Comparison of ENCODE assay signal across 8 cellular contexts in the genomic region with DNA sequence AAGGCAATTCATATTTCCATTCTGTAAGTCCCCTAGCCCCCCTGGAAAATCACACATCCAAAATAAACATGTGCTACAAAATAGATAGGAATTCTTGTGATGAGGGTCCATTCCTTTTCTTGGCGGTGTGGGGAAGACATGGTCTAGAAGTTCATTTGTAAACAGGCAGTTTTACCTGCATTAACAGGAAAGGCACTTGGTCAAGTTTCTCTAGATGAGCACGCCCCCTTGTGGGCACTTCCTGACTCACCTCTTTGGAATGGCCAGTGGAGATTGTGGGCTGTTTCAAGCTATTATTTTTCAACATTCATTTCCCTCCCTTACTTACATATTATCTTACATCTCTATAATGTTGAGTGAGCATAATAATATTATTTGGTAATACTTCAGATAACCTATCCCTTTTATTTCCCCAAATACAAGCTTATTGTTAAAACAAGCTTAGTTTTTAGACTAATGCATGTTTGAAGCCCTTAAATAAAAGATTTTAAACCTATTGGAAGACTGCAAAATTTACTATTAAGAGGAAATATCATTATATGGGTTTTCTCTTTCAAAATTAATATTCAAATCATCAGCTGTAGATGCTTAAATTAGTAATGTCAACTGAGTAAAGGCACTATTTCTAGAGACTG.
DNase-seq lines count a peak whose midpoint lies in the region; ATAC-seq, FAIRE-seq and TF ChIP-seq lines count a peak whose summit lies in the region.

No MANE protein-coding gene starts in this region.

- no TSS peak for BruUV-seq in MCF 10A (replicated peaks; lab: Mats Ljungman, UMichigan)

- H3K27ac ChIP-seq in keratinocyte (ENCODE audit: control insufficient read depth, insufficient read depth, low read length): no peak overlapping the region

- no peak overlapping the region for H3K4me3 Mint-ChIP-seq in MCF 10A (ENCODE audit: unreplicated experiment)

- H3K9me3 ChIP-seq in keratinocyte (ENCODE audit: control insufficient read depth, low read depth, low read length): no peaks in the 10 kb centered on the region

- POLR2A ChIA-PET in MCF 10A (lab: Yijun Ruan, JAX): interaction anchor here (0.6 to 1.6 kb wide), 10 partner anchors 10 to 428 kb away, joined by 3 to 6 read pairs (median 3); no protein-coding TSS in a partner anchor

- peak overlapping the region; percentile 4 for H3K27ac Mint-ChIP-seq in MCF 10A (ENCODE audit: low read depth, unreplicated experiment)

- peaks cover 3% of the 10 kb centered on the region for H3K4me1 ChIP-seq in keratinocyte (ENCODE audit: control insufficient read depth, extremely low read depth, insufficient read depth, low read length)

- H3K27me3 ChIP-seq in keratinocyte (ENCODE audit: control insufficient read depth, extremely low read depth, insufficient read depth, low read length): no peaks in the 10 kb centered on the region

- no peaks in the 10 kb centered on the region for H3K27me3 Mint-ChIP-seq in MCF 10A (ENCODE audit: insufficient read depth, unreplicated experiment)

- peak; percentile 89 for FAIRE-seq in keratinocyte (lab: Jason Lieb, UNC)

- dilution Hi-C loops in keratinocyte (cut with MboI; ENCODE audit: extremely low pct_ligation_motif_present, low sequenced_read_pairs): no loop called here

- peaks cover 3% of the 10 kb centered on the region for H3K4me1 Mint-ChIP-seq in MCF 10A (ENCODE audit: insufficient read depth, unreplicated experiment)

- CTCF ChIA-PET in MCF 10A (lab: Yijun Ruan, JAX): interaction anchor here (0.5 to 8.4 kb wide), 132 partner anchors 9 to 1346 kb away, joined by 3 to 255 read pairs (median 5); a partner anchor contains a TSS

- no peaks in the 10 kb centered on the region for H3K36me3 Mint-ChIP-seq in MCF 10A (ENCODE audit: insufficient read depth, unreplicated experiment)

- H3K79me2 ChIP-seq in keratinocyte (ENCODE audit: control insufficient read depth, insufficient read depth, low read length): no peaks in the 10 kb centered on the region

- no peaks in the 10 kb centered on the region for H3K36me3 ChIP-seq in keratinocyte (ENCODE audit: control insufficient read depth in 2 of 2, extremely low read depth in 1 of 2, insufficient read depth in 2 of 2, low read length in 2 of 2)

- H3K4me3 ChIP-seq in GM12864 (ENCODE audit: low read depth, low read length): no peak overlapping the region
- no peak overlapping the region for H3K4me3 ChIP-seq in HFF-Myc (replicated peaks; ENCODE audit: low read depth, low read length)
- no peak overlapping the region for H3K4me3 ChIP-seq in keratinocyte (ENCODE audit: control insufficient read depth in 2 of 3, extremely low read depth in 1 of 3, insufficient read depth in 2 of 3, low read depth in 1 of 3, low read length in 3 of 3)

- TF ChIP-seq CTCF in GM12864 (IDR thresholded peaks at IDR 0.05; ENCODE audit: low read depth, low read length, missing control alignments) (peak; percentile 81), HFF-Myc (IDR thresholded peaks at IDR 0.05; ENCODE audit: low read depth, low read length, missing control alignments) (peak; percentile 80), MCF 10A (IDR thresholded peaks at IDR 0.05; ENCODE audit: unreplicated experiment) (peak; percentile 67), keratinocyte (optimal IDR thresholded peaks at IDR 0.05 in 1 of 3, IDR thresholded peaks at IDR 0.05 in 1 of 3, conservative IDR thresholded peaks at IDR 0.05 in 1 of 3; ENCODE audit: extremely low read depth in 1 of 3, insufficient read depth in 2 of 3, low read length in 3 of 3) (peak; percentile 58 to 87 (median 76))

- ATAC-seq in HG02970 (IDR thresholded peaks at IDR 0.05; ENCODE audit: low FRiP score, unreplicated experiment): no peak

- H3K9me3 Mint-ChIP-seq in MCF 10A (ENCODE audit: unreplicated experiment): no peaks in the 10 kb centered on the region

- DNase-seq in GM12864 (ENCODE audit: low read depth) (peak; percentile 29), HFF-Myc (ENCODE audit: extremely low read depth, low read depth) (peak; percentile 49), NCI-H1694 treated with DMSO at 0.1 percent for 48 hours (lab: John Stamatoyannopoulos, UW) (peak; percentile 55), UCSD-AML1 (lab: John Stamatoyannopoulos, UW; ENCODE audit: unreplicated experiment) (peak; percentile 54), MCF 10A (ENCODE audit: unreplicated experiment) (peak; percentile 86), keratinocyte (ENCODE audit: low read depth, low spot score) (peak; percentile 33)
- peak; percentile 76 to 81 for DNase-seq in stimulated activated CD4-positive, alpha-beta T cell treated with anti-CD3 and anti-CD28 coated beads, Interleukin-2, amount 100 ng/mL, for 24 hours

- no peaks in the 10 kb centered on the region for H4K20me1 ChIP-seq in keratinocyte (ENCODE audit: control insufficient read depth, extremely low read depth, insufficient read depth, low read length)

- H3K9ac ChIP-seq in keratinocyte (ENCODE audit: control insufficient read depth, extremely low read depth, insufficient read depth, low read length): no peak overlapping the region

- no peak overlapping the region for H2AFZ ChIP-seq in keratinocyte (ENCODE audit: control insufficient read depth, low read length)

- H3K4me2 ChIP-seq in keratinocyte (ENCODE audit: control insufficient read depth, extremely low read depth, insufficient read depth, low read depth, low read length): no peak overlapping the region

- intact Hi-C loops in MCF 10A (cut with micrococcal nuclease): loop anchor here (1.0 to 10.0 kb wide), 6 partner anchors 87 to 622 kb away; no protein-coding TSS in a partner anchor

- no peaks in the 10 kb centered on the region for H3K9me1 ChIP-seq in keratinocyte (ENCODE audit: control insufficient read depth, extremely low read depth, insufficient read depth, low read length)

Comparison
In these comparisons a context has a peak if more than half of its experiments do, and no peak if none do; other contexts are left out.
1. DNase-seq: peak in every context shown above with its lines; median percentile 86 in MCF 10A; 78 in stimulated activated CD4-positive, alpha-beta T cell treated with anti-CD3 and anti-CD28 coated beads, Interleukin-2, amount 100 ng/mL, for 24 hours; 55 in NCI-H1694 treated with DMSO at 0.1 percent for 48 hours; 54 in UCSD-AML1; 49 in HFF-Myc; 33 in keratinocyte; 29 in GM12864.